ENCODE assay signal across 35 cellular contexts in the genomic region with DNA sequence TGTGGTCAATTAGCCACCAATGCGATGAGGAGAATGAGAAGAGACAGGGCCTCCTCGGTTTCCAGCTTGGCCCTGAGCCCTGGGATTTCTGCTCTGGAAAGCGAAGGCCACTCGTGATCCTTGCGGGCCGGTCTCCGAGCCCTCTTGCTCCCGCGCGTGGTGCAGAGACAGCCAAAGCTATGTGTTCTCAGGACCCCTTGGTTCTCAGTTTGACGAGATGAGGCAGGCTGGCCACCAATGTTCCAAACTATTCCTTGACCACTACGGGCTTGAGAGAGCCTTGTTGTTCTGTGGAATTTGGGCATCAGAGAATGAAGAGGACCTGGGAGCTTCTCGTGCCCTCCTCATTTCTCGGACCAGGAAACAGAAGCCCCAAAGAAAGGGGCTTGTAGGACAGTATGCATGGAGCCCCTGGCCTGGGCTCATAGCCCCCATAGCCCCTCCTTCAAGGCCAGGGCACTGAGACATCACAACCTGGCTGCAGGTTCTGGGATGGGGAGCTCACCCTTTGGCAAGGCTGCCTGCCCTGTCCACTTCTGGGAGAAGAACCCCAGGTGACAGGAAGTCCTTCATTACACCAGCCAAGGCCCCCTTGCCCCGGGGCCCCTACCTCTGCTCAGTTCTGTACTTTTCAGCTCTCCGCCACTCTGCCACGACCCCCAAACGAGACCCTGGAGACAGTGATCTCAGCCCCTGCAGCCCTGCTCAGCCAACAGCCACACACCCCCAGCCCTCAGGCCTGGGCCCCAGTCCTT.
A peak's percentile ranks its signal among the peaks of the same experiment; 100 is the strongest.
DNase-seq lines count a peak whose midpoint lies in the region; ATAC-seq and TF ChIP-seq lines count a peak whose summit lies in the region.
"Had no signal": no experiment of that assay in that cellular context is flagged by ENCODE, and none has a peak within 500 bp of the region (broad histone marks: within the 10 kb centered on the region; RNA-seq: fewer than 3 reads in every experiment).

No MANE protein-coding gene starts in this region.

- POLR2A ChIA-PET in activated CD4-positive, alpha-beta memory T cell treated with anti-CD3 and anti-CD28 coated beads for 36 hours (lab: Charles Lee), result no interaction called here
- POLR2A ChIA-PET in activated CD4-positive, alpha-beta memory T cell treated with anti-CD3 and anti-CD28 coated beads, Interleukin-2, amount 10 ng/mL, durations not matched to agents 7 days and 5 days (lab: Charles Lee), result no interaction called here

- peak overlapping the region; percentile 8 for H3K4ac ChIP-seq in mesendoderm (ENCODE audit: low read depth, low read length)

- H3K27me3 Mint-ChIP-seq in activated CD4-positive, alpha-beta memory T cell treated with anti-CD3 and anti-CD28 coated beads for 36 hours, result peaks cover 19% of the 10 kb centered on the region
- H3K27me3 Mint-ChIP-seq in activated CD4-positive, alpha-beta memory T cell treated with anti-CD3 and anti-CD28 coated beads, Interleukin-2, amount 10 ng/mL, durations not matched to agents 7 days and 5 days, result no peaks in the 10 kb centered on the region

- no peaks in the 10 kb centered on the region for H3K27me3 ChIP-seq in mesendoderm (ENCODE audit: insufficient read depth, low read length, poor library complexity)
- H3K27me3 ChIP-seq: ovary, upper lobe of left lung had no signal

- WGBS in mesendoderm (ENCODE audit: extremely low coverage, insufficient coverage, low lambda C conversion rate), result no CpG with 5 or more reads among the region's 18 CpGs

- H3K36me3 ChIP-seq in mesendoderm (ENCODE audit: control insufficient read depth, insufficient read depth, low read length), result no peaks in the 10 kb centered on the region
- H3K36me3 ChIP-seq: ovary, upper lobe of left lung had no signal

- peaks cover 2% of the 10 kb centered on the region for H3K4me1 Mint-ChIP-seq in activated CD4-positive, alpha-beta memory T cell treated with anti-CD3 and anti-CD28 coated beads for 36 hours (ENCODE audit: low read depth)
- H3K4me1 Mint-ChIP-seq in activated CD4-positive, alpha-beta memory T cell treated with anti-CD3 and anti-CD28 coated beads, Interleukin-2, amount 10 ng/mL, durations not matched to agents 7 days and 5 days, result no peaks in the 10 kb centered on the region
- H3K4me1 Mint-ChIP-seq: central memory CD8-positive, alpha-beta T cell had no signal

- no peaks in the 10 kb centered on the region for H3K79me1 ChIP-seq in mesendoderm (ENCODE audit: low read length)

- no peak overlapping the region for H3K27ac Mint-ChIP-seq in activated CD4-positive, alpha-beta memory T cell treated with anti-CD3 and anti-CD28 coated beads for 36 hours
- no peak overlapping the region for H3K27ac Mint-ChIP-seq in activated CD4-positive, alpha-beta memory T cell treated with anti-CD3 and anti-CD28 coated beads, Interleukin-2, amount 10 ng/mL, durations not matched to agents 7 days and 5 days
- H3K27ac Mint-ChIP-seq: activated T-cell treated with anti-CD3 and anti-CD28 coated beads, Interleukin-2, amount 50 U/mL, for 24 hours; CD14-positive monocyte; dendritic cell treated with granulocyte-macrophage colony-stimulating factor and Interleukin-4, amounts not matched to agents 40 ng/mL and 50 ng/mL, for 4 days; endodermal cell; naive thymus-derived CD8-positive, alpha-beta T cell; stimulated activated effector memory CD8-positive, alpha-beta T cell treated with anti-CD3 and anti-CD28 coated beads, Interleukin-12 subunit alpha, Interleukin-12 subunit beta, amount 100 ng/mL, for 72 hours; T-helper 1 cell treated with Interleukin-12 subunit alpha and Interleukin-12 subunit beta and Interleukin-4 antibody, amounts not matched to agents 30 μg/mL and 1 μg/mL, for 36 hours had no signal

- H3K9me3 Mint-ChIP-seq in activated CD4-positive, alpha-beta memory T cell treated with anti-CD3 and anti-CD28 coated beads for 36 hours, result no peaks in the 10 kb centered on the region
- no peaks in the 10 kb centered on the region for H3K9me3 Mint-ChIP-seq in activated CD4-positive, alpha-beta memory T cell treated with anti-CD3 and anti-CD28 coated beads, Interleukin-2, amount 10 ng/mL, durations not matched to agents 7 days and 5 days
- H3K9me3 Mint-ChIP-seq: activated T-cell treated with anti-CD3 and anti-CD28 coated beads, Interleukin-2, amount 50 U/mL, for 24 hours; central memory CD8-positive, alpha-beta T cell; dendritic cell treated with granulocyte-macrophage colony-stimulating factor and Interleukin-4, amounts not matched to agents 40 ng/mL and 50 ng/mL, for 4 days; stimulated activated effector memory CD8-positive, alpha-beta T cell treated with anti-CD3 and anti-CD28 coated beads, Interleukin-12 subunit alpha, Interleukin-12 subunit beta, amount 100 ng/mL, for 72 hours; T-helper 1 cell treated with Interleukin-12 subunit alpha and Interleukin-12 subunit beta and Interleukin-4 antibody, amounts not matched to agents 30 μg/mL and 1 μg/mL, for 36 hours had no signal

- no peak for TF ChIP-seq CTCF in GM13976 (IDR thresholded peaks at IDR 0.05; ENCODE audit: borderline replicate concordance, control extremely low read depth, extremely low read depth, insufficient read depth, missing control alignments)

- no peak overlapping the region for H3K4me2 ChIP-seq in mesendoderm (ENCODE audit: low read length)

- no peak overlapping the region for H3K4me3 ChIP-seq in mesendoderm (ENCODE audit: low read length)
- H3K4me3 ChIP-seq: ovary, upper lobe of left lung had no signal

- in situ Hi-C loops in GM13976 (cut with MboI; ENCODE audit: low sequenced_read_pairs, unreplicated experiment), result no loop called here

- H2BK120ac ChIP-seq in mesendoderm (ENCODE audit: low read depth, low read length), result no peak overlapping the region

- no peak overlapping the region for H3K23ac ChIP-seq in mesendoderm (ENCODE audit: low read length)

- H2BK5ac ChIP-seq in mesendoderm (ENCODE audit: low read length), result no peak overlapping the region

- peaks cover 2% of the 10 kb centered on the region for H3K4me1 ChIP-seq in mesendoderm (ENCODE audit: control insufficient read depth, low read depth, low read length)
- H3K4me1 ChIP-seq: Caco-2, upper lobe of left lung had no signal

- intact Hi-C loops in activated CD4-positive, alpha-beta memory T cell treated with anti-CD3 and anti-CD28 coated beads for 36 hours (cut with micrococcal nuclease), result no loop called here
- intact Hi-C loops in sciatic nerve (cut with DNase I), result no loop called here

- no peaks in the 10 kb centered on the region for H3K36me3 Mint-ChIP-seq in activated CD4-positive, alpha-beta memory T cell treated with anti-CD3 and anti-CD28 coated beads for 36 hours
- no peaks in the 10 kb centered on the region for H3K36me3 Mint-ChIP-seq in activated CD4-positive, alpha-beta memory T cell treated with anti-CD3 and anti-CD28 coated beads, Interleukin-2, amount 10 ng/mL, durations not matched to agents 7 days and 5 days (ENCODE audit: low read depth)
- H3K36me3 Mint-ChIP-seq: stimulated activated effector memory CD8-positive, alpha-beta T cell treated with anti-CD3 and anti-CD28 coated beads, Interleukin-12 subunit alpha, Interleukin-12 subunit beta, amount 100 ng/mL, for 72 hours had no signal

- H3K18ac ChIP-seq in mesendoderm (ENCODE audit: low read length), result no peak overlapping the region

- ATAC-seq in sciatic nerve, result no peak
- ATAC-seq: HCT116; naive thymus-derived CD8-positive, alpha-beta T cell; right cardiac atrium; Right ventricle myocardium inferior; stimulated activated effector memory CD8-positive, alpha-beta T cell treated with anti-CD3 and anti-CD28 coated beads, Interleukin-12 subunit alpha, Interleukin-12 subunit beta, amount 100 ng/mL, for 72 hours had no signal

- no peak overlapping the region for H3K27ac ChIP-seq in mesendoderm (ENCODE audit: low read depth, low read length)
- H3K27ac ChIP-seq: ovary, upper lobe of left lung had no signal

- no peak overlapping the region for H3K9ac ChIP-seq in mesendoderm (ENCODE audit: low read length)

- CTCF ChIA-PET in activated CD4-positive, alpha-beta memory T cell treated with anti-CD3 and anti-CD28 coated beads for 36 hours (lab: Charles Lee), result no interaction called here
- CTCF ChIA-PET in activated CD4-positive, alpha-beta memory T cell treated with anti-CD3 and anti-CD28 coated beads, Interleukin-2, amount 10 ng/mL, durations not matched to agents 7 days and 5 days (lab: Charles Lee), result no interaction called here

- no peak overlapping the region for H2AK5ac ChIP-seq in mesendoderm (ENCODE audit: low read length)

- H4K5ac ChIP-seq in mesendoderm (ENCODE audit: low read length), result no peak overlapping the region

- peak; percentile 3 for DNase-seq in activated CD4-positive, alpha-beta memory T cell treated with anti-CD3 and anti-CD28 coated beads for 36 hours
- no peak for DNase-seq in activated CD4-positive, alpha-beta memory T cell treated with anti-CD3 and anti-CD28 coated beads, Interleukin-2, amount 10 ng/mL, durations not matched to agents 7 days and 5 days
- DNase-seq in D341Med (ENCODE audit: low spot score) (peak; percentile 11), mesendoderm (no peak), sciatic nerve (ENCODE audit: low spot score) (peak; percentile 37), occipital lobe (lab: John Stamatoyannopoulos, UW) (no peak), GM13976 (ENCODE audit: low spot score) (no peak)
- no peak for DNase-seq in stimulated activated CD4-positive, alpha-beta T cell treated with anti-CD3 and anti-CD28 coated beads, Interleukin-4, amount 100 ng/mL, for 4 hours
- DNase-seq: 8988T; activated CD4-positive, CD25-positive, alpha-beta regulatory T cell treated with anti-CD3 and anti-CD28 coated beads, Interleukin-2, amount 50 U/mL, for 72 hours; activated gamma-delta T cell; activated T-cell treated with anti-CD3 and anti-CD28 coated beads, Interleukin-2, amount 50 U/mL, for 24 hours; Caco-2; DMS79; GF-D8; MV-4-11; NCI-H1436; NCI-H2081 treated with DMSO at 0.1 percent for 48 hours; NCI-H2227 treated with DMSO at 0.1 percent for 48 hours; NCI-H526 treated with DMSO at 0.1 percent for 48 hours; ovary; right cardiac atrium; stimulated activated CD4-positive, alpha-beta T cell treated with anti-CD3 and anti-CD28 coated beads, Interleukin-4, amount 100 ng/mL, for 1 hour; substantia nigra; upper lobe of left lung had no signal

- peak overlapping the region; percentile 17 for H3K56ac ChIP-seq in mesendoderm (ENCODE audit: low read length)

- no peak overlapping the region for H3K4me3 Mint-ChIP-seq in activated CD4-positive, alpha-beta memory T cell treated with anti-CD3 and anti-CD28 coated beads for 36 hours
- no peak overlapping the region for H3K4me3 Mint-ChIP-seq in activated CD4-positive, alpha-beta memory T cell treated with anti-CD3 and anti-CD28 coated beads, Interleukin-2, amount 10 ng/mL, durations not matched to agents 7 days and 5 days
- H3K4me3 Mint-ChIP-seq: activated T-cell treated with anti-CD3 and anti-CD28 coated beads, Interleukin-2, amount 50 U/mL, for 24 hours; CD14-positive monocyte; central memory CD8-positive, alpha-beta T cell; dendritic cell treated with granulocyte-macrophage colony-stimulating factor and Interleukin-4, amounts not matched to agents 40 ng/mL and 50 ng/mL, for 4 days; endodermal cell; IgD-negative memory B cell; naive thymus-derived CD8-positive, alpha-beta T cell; stimulated activated effector memory CD8-positive, alpha-beta T cell treated with anti-CD3 and anti-CD28 coated beads, Interleukin-12 subunit alpha, Interleukin-12 subunit beta, amount 100 ng/mL, for 72 hours; T-helper 1 cell treated with Interleukin-12 subunit alpha and Interleukin-12 subunit beta and Interleukin-4 antibody, amounts not matched to agents 30 μg/mL and 1 μg/mL, for 36 hours had no signal

- no peak overlapping the region for H2BK15ac ChIP-seq in mesendoderm (replicated peaks; ENCODE audit: low read depth)

- H4K8ac ChIP-seq in mesendoderm (ENCODE audit: low read depth, low read length), result no peak overlapping the region

- H3K79me2 ChIP-seq in mesendoderm (ENCODE audit: control insufficient read depth, insufficient read depth, low read length), result no peaks in the 10 kb centered on the region

Comparison
In these comparisons a context has a peak if more than half of its experiments do, and no peak if none do; other contexts are left out.
1. DNase-seq: peak in activated CD4-positive, alpha-beta memory T cell treated with anti-CD3 and anti-CD28 coated beads for 36 hours (single experiment), D341Med (single experiment) and sciatic nerve (single experiment); none in activated CD4-positive, alpha-beta memory T cell treated with anti-CD3 and anti-CD28 coated beads, Interleukin-2, amount 10 ng/mL, durations not matched to agents 7 days and 5 days (single experiment), mesendoderm (single experiment), stimulated activated CD4-positive, alpha-beta T cell treated with anti-CD3 and anti-CD28 coated beads, Interleukin-4, amount 100 ng/mL, for 4 hours (0 of 2), occipital lobe (single experiment) and GM13976 (single experiment).